In genomic region chr6:31399589-31400466, GRCh38 we compare ENCODE assay signal across 8 cellular contexts. TPM values are rescaled to one million over a fixed set of nuclear protein-coding genes. Genes with fewer than 3 reads are reported as not detected.
A peak's percentile ranks its signal among the peaks of the same experiment; 100 is the strongest.
DNase-seq lines count a peak whose midpoint lies in the region; ATAC-seq and TF ChIP-seq lines count a peak whose summit lies in the region.

No MANE protein-coding gene starts in this region.

- no peaks in the 10 kb centered on the region for H3K9me3 ChIP-seq in BLaER1 treated with 17β-estradiol and CSF1 and Interleukin-3, amounts not matched to agents 10 nM and 100 nM (replicated peaks in 1 of 11)
- H3K9me3 ChIP-seq in lung (ENCODE audit: control insufficient read depth in 2 of 2, insufficient read depth in 1 of 2, low read length in 1 of 2): no peaks in the 10 kb centered on the region

- 0% methylated on average over 57 of the region's 57 CpGs for WGBS in lung, 2 donors

- H3K4me1 ChIP-seq in BLaER1 treated with 17β-estradiol and CSF1 and Interleukin-3, amounts not matched to agents 10 nM and 100 nM: peaks cover 55 to 66% (median 61%) of the 10 kb centered on the region in 10 experiments
- peaks cover 9 to 10% of the 10 kb centered on the region in 2 donors for H3K4me1 ChIP-seq in lung (ENCODE audit: control insufficient read depth in 2 of 2, insufficient read depth in 2 of 2, low read length in 2 of 2)

- H3K27ac ChIP-seq in BLaER1 treated with 17β-estradiol and CSF1 and Interleukin-3, amounts not matched to agents 10 nM and 100 nM: peak overlapping the region; percentile 82 to 94 (median 87)
- peak overlapping the region; percentile 99 for H3K27ac ChIP-seq in lung (ENCODE audit: low read depth in 1 of 2, low read length in 1 of 2)

- DNase-seq in NCI-H526 (lab: John Stamatoyannopoulos, UW): peak; percentile 75 to 89
- DNase-seq in activated CD8-positive, alpha-beta memory T cell treated with anti-CD3 and anti-CD28 coated beads, Interleukin-2, amount 10 ng/mL, durations not matched to agents 7 days and 5 days: peak; percentile 74
- DNase-seq in effector memory CD8-positive, alpha-beta T cell: peak; percentile 35 to 52 (median 41)
- DNase-seq in lung (ENCODE audit: low spot score): peak; percentile 92
- DNase-seq in stimulated activated CD4-positive, alpha-beta T cell treated with anti-CD3 and anti-CD28 coated beads, Interleukin-4, amount 100 ng/mL, for 1 hour: peak; percentile 64
- DNase-seq in NCI-H1436 treated with DMSO at 0.1 percent for 48 hours (lab: John Stamatoyannopoulos, UW): no peak

- peaks cover 4% of the 10 kb centered on the region for H3K36me3 Mint-ChIP-seq in activated CD8-positive, alpha-beta memory T cell treated with anti-CD3 and anti-CD28 coated beads, Interleukin-2, amount 10 ng/mL, durations not matched to agents 7 days and 5 days
- H3K36me3 Mint-ChIP-seq in effector memory CD8-positive, alpha-beta T cell (ENCODE audit: insufficient read depth): peaks cover 30% of the 10 kb centered on the region

- H3K4me1 Mint-ChIP-seq in activated CD8-positive, alpha-beta memory T cell treated with anti-CD3 and anti-CD28 coated beads, Interleukin-2, amount 10 ng/mL, durations not matched to agents 7 days and 5 days: peaks cover 56% of the 10 kb centered on the region
- peaks cover 46 to 63% of the 10 kb centered on the region in 2 donors for H3K4me1 Mint-ChIP-seq in effector memory CD8-positive, alpha-beta T cell (ENCODE audit: low read depth in 2 of 2)

- no peaks in the 10 kb centered on the region for H3K9me3 Mint-ChIP-seq in activated CD8-positive, alpha-beta memory T cell treated with anti-CD3 and anti-CD28 coated beads, Interleukin-2, amount 10 ng/mL, durations not matched to agents 7 days and 5 days (ENCODE audit: low read depth)
- no peaks in the 10 kb centered on the region for H3K9me3 Mint-ChIP-seq in effector memory CD8-positive, alpha-beta T cell

- peak; percentile 76 for TF ChIP-seq CTCF in lung (IDR thresholded peaks at IDR 0.05; ENCODE audit: control extremely low read depth, extremely low read depth)

- peak overlapping the region; percentile 79 for H3K4me3 Mint-ChIP-seq in activated CD8-positive, alpha-beta memory T cell treated with anti-CD3 and anti-CD28 coated beads, Interleukin-2, amount 10 ng/mL, durations not matched to agents 7 days and 5 days
- peak overlapping the region; percentile 81 to 85 for H3K4me3 Mint-ChIP-seq in effector memory CD8-positive, alpha-beta T cell

- H3K9ac ChIP-seq in BLaER1 treated with 17β-estradiol and CSF1 and Interleukin-3, amounts not matched to agents 10 nM and 100 nM: peak overlapping the region; percentile 84 to 92 (median 87)

- H3K27me3 Mint-ChIP-seq in activated CD8-positive, alpha-beta memory T cell treated with anti-CD3 and anti-CD28 coated beads, Interleukin-2, amount 10 ng/mL, durations not matched to agents 7 days and 5 days: no peaks in the 10 kb centered on the region
- H3K27me3 Mint-ChIP-seq in effector memory CD8-positive, alpha-beta T cell: no peaks in the 10 kb centered on the region

- peak overlapping the region; percentile 72 to 90 (median 80) for H3K4me3 ChIP-seq in BLaER1 treated with 17β-estradiol and CSF1 and Interleukin-3, amounts not matched to agents 10 nM and 100 nM
- peak overlapping the region; percentile 55 for H3K4me3 ChIP-seq in lung

- no peaks in the 10 kb centered on the region for H3K27me3 ChIP-seq in BLaER1 treated with 17β-estradiol and CSF1 and Interleukin-3, amounts not matched to agents 10 nM and 100 nM
- no peaks in the 10 kb centered on the region for H3K27me3 ChIP-seq in lung (ENCODE audit: control insufficient read depth, insufficient read depth)

- H4K20me1 ChIP-seq in BLaER1 treated with 17β-estradiol and CSF1 and Interleukin-3, amounts not matched to agents 10 nM and 100 nM: peaks cover 19 to 36% (median 27%) of the 10 kb centered on the region in 11 experiments; a peak in 20 of 22 replicates

- peak overlapping the region; percentile 78 to 99 (median 98) for H3K4me2 ChIP-seq in BLaER1 treated with 17β-estradiol and CSF1 and Interleukin-3, amounts not matched to agents 10 nM and 100 nM

- H3K36me3 ChIP-seq in BLaER1 treated with 17β-estradiol and CSF1 and Interleukin-3, amounts not matched to agents 10 nM and 100 nM: no peaks in the 10 kb centered on the region; a peak in 1 of 22 replicates
- H3K36me3 ChIP-seq in lung (ENCODE audit: control insufficient read depth in 2 of 2, insufficient read depth in 2 of 2, low read length in 2 of 2): peaks cover 0 to 4% of the 10 kb centered on the region in 2 donors

- peak overlapping the region; percentile 91 for H3K27ac Mint-ChIP-seq in activated CD8-positive, alpha-beta memory T cell treated with anti-CD3 and anti-CD28 coated beads, Interleukin-2, amount 10 ng/mL, durations not matched to agents 7 days and 5 days
- H3K27ac Mint-ChIP-seq in effector memory CD8-positive, alpha-beta T cell: peak overlapping the region; percentile 91 to 96

- CTCF ChIA-PET in activated CD8-positive, alpha-beta memory T cell treated with anti-CD3 and anti-CD28 coated beads, Interleukin-2, amount 10 ng/mL, durations not matched to agents 7 days and 5 days (lab: Charles Lee): interaction anchor here (0.7 to 9.0 kb wide), 19 partner anchors 10 to 568 kb away, joined by 3 to 93 read pairs (median 4); no protein-coding TSS in a partner anchor

- ATAC-seq in GM21576 (IDR thresholded peaks at IDR 0.05; ENCODE audit: unreplicated experiment) (peak; percentile 39), lung (ENCODE audit: insufficient read depth, low FRiP score) (peak; percentile 76)
- peak; percentile 37 for ATAC-seq in activated CD8-positive, alpha-beta memory T cell treated with anti-CD3 and anti-CD28 coated beads, Interleukin-2, amount 10 ng/mL, durations not matched to agents 7 days and 5 days
- peak; percentile 28 for ATAC-seq in effector memory CD8-positive, alpha-beta T cell (replicated peaks)

RNA-seq across cellular contexts. Expression of gene MICA, which starts 3.6 kb away (rescaled TPM):
- total RNA-seq in activated CD8-positive, alpha-beta memory T cell treated with anti-CD3 and anti-CD28 coated beads, Interleukin-2, amount 10 ng/mL, durations not matched to agents 7 days and 5 days: 10 to 100 TPM; 15.6 to 24.7 TPM
- total RNA-seq in lung: 10 to 100 TPM; 16.5 to 48.2 TPM
- polyA plus RNA-seq in lung: 10 to 100 TPM; 27.7 to 28.0 TPM

RNA-seq across cellular contexts. Expression of gene HLA-B, which starts 42.8 kb away (rescaled TPM):
- total RNA-seq in activated CD8-positive, alpha-beta memory T cell treated with anti-CD3 and anti-CD28 coated beads, Interleukin-2, amount 10 ng/mL, durations not matched to agents 7 days and 5 days: 1,000 to 10,000 TPM; 4,786 to 5,045 TPM
- 1,000 to 10,000 TPM in 1 of 2 donors, 100 to 1,000 TPM in 1; 668 to 1,563 TPM for total RNA-seq in lung
- polyA plus RNA-seq in lung: 1,000 to 10,000 TPM; 1,310 to 3,772 TPM
